1 cellular context compared by ENCODE assay signal in genomic region chr5:146662229-146662628, GRCh38.
TF ChIP-seq lines count a peak whose summit lies in the region.

No MANE protein-coding gene starts in this region.

TF ChIP-seq in SK-N-SH, 30 proteins besides CTCF, POLR2A, EP300 and RAD21 (continued from another document):
- TF ChIP-seq ZBTB33 (IDR thresholded peaks at IDR 0.05; ENCODE audit: borderline replicate concordance, low read depth) (no peak), JUND (IDR thresholded peaks at IDR 0.05) (no peak), IRF3 (IDR thresholded peaks at IDR 0.05; ENCODE audit: low read depth, low read length) (no peak), MAX (IDR thresholded peaks at IDR 0.05; ENCODE audit: low read depth) (no peak), ELF1 (IDR thresholded peaks at IDR 0.05) (no peak), RXRA (IDR thresholded peaks at IDR 0.05; ENCODE audit: borderline replicate concordance, low read depth) (no peak), SIN3A (IDR thresholded peaks at IDR 0.05; ENCODE audit: borderline replicate concordance, low read depth, low read length) (no peak), NRF1 (IDR thresholded peaks at IDR 0.05; ENCODE audit: low read depth, low read length) (no peak), USF1 (IDR thresholded peaks at IDR 0.05; ENCODE audit: borderline replicate concordance, low read depth) (no peak), TAF1 (IDR thresholded peaks at IDR 0.05; ENCODE audit: borderline replicate concordance, low read depth, low read length) (no peak), GABPA (IDR thresholded peaks at IDR 0.05; ENCODE audit: low read depth) (no peak)
